Comparison of ENCODE assay signal across 8 cellular contexts in the genomic region with DNA sequence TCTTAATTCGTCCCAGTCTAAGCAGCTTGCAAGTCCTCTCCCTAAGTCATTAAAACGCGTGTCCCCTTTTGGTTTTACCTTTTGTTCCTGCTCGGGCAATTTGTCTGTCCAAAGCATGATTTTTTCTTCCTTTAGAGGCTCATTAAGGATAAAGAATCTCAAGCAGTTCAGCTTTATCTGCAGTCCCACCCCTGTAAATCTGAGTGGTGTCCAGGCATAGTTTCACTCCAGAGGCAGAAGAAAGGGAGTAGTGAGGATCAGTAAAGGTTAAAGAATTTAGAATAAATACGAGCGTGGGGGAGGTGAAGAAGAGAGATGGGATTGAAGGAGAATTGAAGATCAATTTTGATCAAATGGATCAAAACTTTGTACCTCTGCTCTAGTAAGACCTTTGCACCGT. TPM values are rescaled to one million over a fixed set of nuclear protein-coding genes. Genes with fewer than 3 reads are reported as not detected.
DNase-seq lines count a peak whose midpoint lies in the region; ATAC-seq and TF ChIP-seq lines count a peak whose summit lies in the region.

No MANE protein-coding gene starts in this region.

- no peak for ATAC-seq in naive B cell (ENCODE audit: low read depth in 2 of 2)

- TF ChIP-seq CTCF in AG09309 (IDR thresholded peaks at IDR 0.05; ENCODE audit: control insufficient read depth, insufficient read depth, low read depth, low read length, missing control alignments) (no peak), choroid plexus epithelial cell (conservative IDR thresholded peaks at IDR 0.05; ENCODE audit: low read depth, low read length) (no peak)

- H3K4me3 ChIP-seq in AG09309 (ENCODE audit: control insufficient read depth, low read depth, low read length) (peak overlapping the region; percentile 94), choroid plexus epithelial cell (ENCODE audit: low read depth, low read length) (peak overlapping the region; percentile 90)
- H3K4me3 ChIP-seq in Jurkat, Clone E6-1 (ENCODE audit: low read length), result peak overlapping the region; percentile 94

- DNase-seq in AG09309 (ENCODE audit: low read depth), result no peak
- DNase-seq in Jurkat, Clone E6-1 (ENCODE audit: low read depth, low spot score), result no peak
- DNase-seq in choroid plexus epithelial cell (ENCODE audit: low read depth), result no peak
- DNase-seq in naive B cell, result no peak
- DNase-seq in stimulated activated naive CD4-positive, alpha-beta T cell (lab: John Stamatoyannopoulos, UW), result no peak
- no peak for DNase-seq in iPS-NIHi7 (ENCODE audit: extremely low spot score)
- no peak for DNase-seq in cortex of kidney (lab: John Stamatoyannopoulos, UW)
- no peak for DNase-seq in SKM-1 treated with dmso at 0.1 percent for 144 hours (lab: John Stamatoyannopoulos, UW; ENCODE audit: unreplicated experiment)

- peak overlapping the region; percentile 83 to 97 (median 89) for H3K4me3 Mint-ChIP-seq in naive B cell

- H3K27me3 Mint-ChIP-seq in naive B cell, result peaks cover 0 to 8% (median 0%) of the 10 kb centered on the region in 3 donors

- peaks cover 33 to 36% (median 35%) of the 10 kb centered on the region in 3 donors for H3K4me1 Mint-ChIP-seq in naive B cell

- H3K36me3 Mint-ChIP-seq in naive B cell, result peaks cover 15 to 16% of the 10 kb centered on the region in 2 donors

- H3K9me3 Mint-ChIP-seq in naive B cell, result no peaks in the 10 kb centered on the region

- peak overlapping the region; percentile 95 to 99 (median 98) for H3K27ac Mint-ChIP-seq in naive B cell

RNA-seq across cellular contexts. Expression of a gene that starts 0.9 kb away (rescaled TPM):
- 8.1 TPM for polyA plus RNA-seq in Jurkat, Clone E6-1 (2012; ENCODE audit: insufficient read depth, insufficient read length)
- polyA plus RNA-seq in naive B cell (ENCODE audit: low read depth in 6 of 6), result 10 to 100 TPM in 4 of 6 donors, 1 to 10 TPM in 2; 2.3 to 14.5 (median 12.3) TPM

RNA-seq across cellular contexts. Expression of a gene that starts 39.5 kb away (rescaled TPM):
- not detected for polyA plus RNA-seq in Jurkat, Clone E6-1 (2012; ENCODE audit: insufficient read depth, insufficient read length)
- polyA plus RNA-seq in naive B cell (ENCODE audit: low read depth in 6 of 6), result not detected
